In the genomic region with DNA sequence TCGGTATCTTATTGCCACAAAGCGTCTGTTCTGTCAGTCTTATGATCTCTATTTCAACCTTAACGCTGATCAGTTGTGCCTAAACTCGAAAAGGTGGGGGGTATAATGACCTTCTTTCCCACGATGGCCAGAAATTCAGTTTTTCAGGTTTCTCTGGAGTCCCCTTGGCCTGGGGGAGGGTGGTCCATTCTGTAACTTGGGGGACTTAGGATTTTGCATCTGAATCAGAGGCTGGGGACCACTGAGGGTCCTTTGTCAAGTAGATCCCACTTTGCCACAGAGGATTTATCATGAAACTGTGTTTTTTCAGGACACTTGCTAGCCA, we compare ENCODE assay signal across 16 cellular contexts.
"Had no signal": no experiment of that assay in that cellular context is flagged by ENCODE, and none has a peak within 500 bp of the region (broad histone marks: within the 10 kb centered on the region; RNA-seq: fewer than 3 reads in every experiment).

No MANE protein-coding gene starts in this region.

- DNase-seq: activated B cell treated with CpG ODN at 0.5 μM for 24 hours; activated CD4-positive, alpha-beta T cell treated with anti-CD3 and anti-CD28 coated beads, Interleukin-2, amount 10 ng/mL, durations not matched to agents 7 days and 5 days; activated CD8-positive, alpha-beta memory T cell treated with anti-CD3 and anti-CD28 coated beads, Interleukin-2, amount 50 U/mL, for 48 hours; activated gamma-delta T cell; activated T-cell treated with anti-CD3 and anti-CD28 coated beads, Interleukin-2, amount 50 U/mL, for 72 hours; amniotic stem cell; central memory CD4-positive, alpha-beta T cell; effector memory CD8-positive, alpha-beta T cell; naive thymus-derived CD8-positive, alpha-beta T cell; SW 1271; transverse colon had no signal

- H3K36me3 ChIP-seq: SJSA1, transverse colon had no signal

- H3K9me3 ChIP-seq: mucosa of descending colon, SJSA1, transverse colon had no signal

- H3K4me3 ChIP-seq: coronary artery, mucosa of descending colon, SJSA1 had no signal

- H3K27ac ChIP-seq: coronary artery, SJSA1 had no signal

- H3K27me3 ChIP-seq: SJSA1, transverse colon had no signal

- H3K4me1 ChIP-seq: SJSA1 had no signal

- ATAC-seq: activated naive CD4-positive, alpha-beta T cell treated with anti-CD3 and anti-CD28 coated beads, Interleukin-2, amount 50 U/mL, for 72 hours; activated T-cell treated with anti-CD3 and anti-CD28 coated beads, Interleukin-2, amount 50 U/mL, for 72 hours; effector memory CD8-positive, alpha-beta T cell; naive thymus-derived CD8-positive, alpha-beta T cell; stimulated activated memory B cell treated with anti-CD40 and anti-IgM and Interleukin-4, amounts not matched to agents 10 μg/mL and 1 μg/mL and 100 μg/mL, for 72 hours had no signal
